ENCODE assay signal across 8 cellular contexts in the genomic region with DNA sequence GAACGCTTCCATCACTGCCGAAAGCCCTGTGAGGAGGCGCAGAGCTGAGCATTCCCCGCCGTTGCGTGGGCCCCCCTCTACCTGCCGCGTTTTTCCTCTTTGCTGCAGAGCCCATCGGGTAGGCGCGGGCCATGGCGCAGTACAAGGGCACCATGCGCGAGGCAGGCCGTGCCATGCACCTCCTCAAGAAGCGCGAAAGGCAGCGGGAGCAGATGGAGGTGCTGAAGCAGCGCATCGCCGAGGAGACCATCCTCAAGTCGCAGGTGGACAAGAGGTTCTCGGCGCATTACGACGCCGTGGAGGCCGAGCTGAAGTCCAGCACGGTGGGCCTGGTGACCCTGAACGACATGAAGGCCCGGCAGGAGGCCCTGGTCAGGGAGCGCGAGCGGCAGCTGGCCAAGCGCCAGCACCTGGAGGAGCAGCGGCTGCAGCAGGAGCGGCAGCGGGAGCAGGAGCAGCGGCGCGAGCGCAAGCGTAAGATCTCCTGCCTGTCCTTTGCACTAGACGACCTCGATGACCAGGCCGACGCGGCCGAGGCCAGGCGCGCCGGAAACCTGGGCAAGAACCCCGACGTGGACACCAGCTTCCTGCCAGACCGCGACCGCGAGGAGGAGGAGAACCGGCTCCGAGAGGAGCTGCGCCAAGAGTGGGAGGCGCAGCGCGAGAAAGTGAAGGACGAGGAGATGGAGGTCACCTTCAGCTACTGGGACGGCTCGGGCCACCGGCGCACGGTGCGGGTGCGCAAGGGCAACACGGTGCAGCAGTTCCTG. TPM values are rescaled to one million over a fixed set of nuclear protein-coding genes. Genes with fewer than 3 reads are reported as not detected.
DNase-seq lines count a peak whose midpoint lies in the region; ATAC-seq and TF ChIP-seq lines count a peak whose summit lies in the region.

No MANE protein-coding gene starts in this region.

- H3K9me3 Mint-ChIP-seq in activated naive CD4-positive, alpha-beta T cell treated with anti-CD3 and anti-CD28 coated beads for 36 hours: no peaks in the 10 kb centered on the region

- intact Hi-C loops in activated naive CD4-positive, alpha-beta T cell treated with anti-CD3 and anti-CD28 coated beads for 36 hours (cut with micrococcal nuclease): loop anchor here (1.0 to 5.0 kb wide), 9 partner anchors 17 to 306 kb away; a partner anchor contains a TSS
- intact Hi-C loops in body of pancreas (cut with DNase I): no loop called here
- intact Hi-C loops in left colon (cut with DNase I, micrococcal nuclease): no loop called here
- intact Hi-C loops in testis (cut with DNase I; ENCODE audit: low total_unique reads): no loop called here

- H3K9me3 ChIP-seq in body of pancreas (no peaks in the 10 kb centered on the region), testis (no peaks in the 10 kb centered on the region)

- H3K27ac ChIP-seq in body of pancreas (peak overlapping the region; percentile 26 to 82 (median 76)), testis (no peak overlapping the region)

- WGBS in body of pancreas, 2 donors: 53 to 80% methylated on average over 61 to 73 of the region's 73 CpGs
- WGBS in testis, 2 donors: 56 to 59% methylated on average over 26 to 73 of the region's 73 CpGs

- peaks cover 28% of the 10 kb centered on the region for H3K4me1 Mint-ChIP-seq in activated naive CD4-positive, alpha-beta T cell treated with anti-CD3 and anti-CD28 coated beads for 36 hours (ENCODE audit: low read depth)

- H3K27ac Mint-ChIP-seq in activated naive CD4-positive, alpha-beta T cell treated with anti-CD3 and anti-CD28 coated beads for 36 hours: peak overlapping the region; percentile 60

- H3K36me3 ChIP-seq in body of pancreas (replicated peaks in 1 of 2; ENCODE audit: insufficient read depth in 1 of 2, low read depth in 2 of 2) (no peaks in the 10 kb centered on the region), testis (ENCODE audit: low read depth, missing control alignments) (no peaks in the 10 kb centered on the region)

- H3K4me1 ChIP-seq in body of pancreas (peaks cover 13% of the 10 kb centered on the region), testis (peaks cover 4% of the 10 kb centered on the region)

- H3K27me3 Mint-ChIP-seq in activated naive CD4-positive, alpha-beta T cell treated with anti-CD3 and anti-CD28 coated beads for 36 hours (ENCODE audit: low read depth): no peaks in the 10 kb centered on the region

- ATAC-seq in body of pancreas (peak; percentile 5), left colon (peak; percentile 7), HG02840 (IDR thresholded peaks at IDR 0.05; ENCODE audit: low FRiP score, unreplicated experiment) (no peak), HG03457 (IDR thresholded peaks at IDR 0.05; ENCODE audit: unreplicated experiment) (no peak)

- peak; percentile 15 for DNase-seq in activated naive CD4-positive, alpha-beta T cell treated with anti-CD3 and anti-CD28 coated beads for 36 hours
- no peak for DNase-seq in activated naive CD4-positive, alpha-beta T cell treated with Interleukin-2 at 50 U/mL for 16 hours
- DNase-seq in body of pancreas (peak; percentile 31 to 57 (median 50)), left colon (peak in 1 of 2 donors; percentile 30), testis (peak; percentile 35), NCI-H128 (lab: John Stamatoyannopoulos, UW; ENCODE audit: unreplicated experiment) (no peak)

- H3K36me3 Mint-ChIP-seq in activated naive CD4-positive, alpha-beta T cell treated with anti-CD3 and anti-CD28 coated beads for 36 hours (ENCODE audit: low read depth): peaks cover 2% of the 10 kb centered on the region

- no peak for TF ChIP-seq POLR2A in body of pancreas (IDR thresholded peaks at IDR 0.05)
- no peak for TF ChIP-seq POLR2A in testis (IDR thresholded peaks at IDR 0.05)

- H3K27me3 ChIP-seq in body of pancreas: no peaks in the 10 kb centered on the region
- no peaks in the 10 kb centered on the region for H3K27me3 ChIP-seq in testis

- no peak for TF ChIP-seq CTCF in body of pancreas (IDR thresholded peaks at IDR 0.05)
- TF ChIP-seq CTCF in testis (IDR thresholded peaks at IDR 0.05): no peak

- H3K4me3 ChIP-seq in body of pancreas (peak overlapping the region; percentile 19), testis (peak overlapping the region; percentile 59 to 65)

- CTCF ChIA-PET in activated naive CD4-positive, alpha-beta T cell treated with anti-CD3 and anti-CD28 coated beads for 36 hours (lab: Charles Lee): interaction anchor here (0.6 to 3.5 kb wide), 20 partner anchors 9 to 306 kb away, joined by 3 to 43 read pairs (median 6); no protein-coding TSS in a partner anchor

- H3K4me3 Mint-ChIP-seq in activated naive CD4-positive, alpha-beta T cell treated with anti-CD3 and anti-CD28 coated beads for 36 hours: peak overlapping the region; percentile 71

RNA-seq across cellular contexts. Expression of a gene that starts 0.7 kb away (rescaled TPM):
- 1 to 10 TPM; 4.4 to 5.1 TPM for total RNA-seq in activated naive CD4-positive, alpha-beta T cell treated with anti-CD3 and anti-CD28 coated beads for 36 hours
- total RNA-seq in body of pancreas (10 to 100 TPM in 1 of 2 donors, 1 to 10 TPM in 1; 9.9 to 15.6 TPM), left colon (1 to 10 TPM; 2.7 to 5.1 TPM), testis (10 to 100 TPM; 27.4 to 38.6 TPM)
- 24.5 TPM for polyA plus RNA-seq in testis (ENCODE audit: insufficient read depth, low read depth, low replicate concordance)

Comparison
In these comparisons a context has a peak if more than half of its experiments do, and no peak if none do; other contexts are left out.
1. DNase-seq: peak in activated naive CD4-positive, alpha-beta T cell treated with anti-CD3 and anti-CD28 coated beads for 36 hours (single experiment), body of pancreas (4 of 4) and testis (single experiment); none in activated naive CD4-positive, alpha-beta T cell treated with Interleukin-2 at 50 U/mL for 16 hours (single experiment) and NCI-H128 (single experiment).
2. ATAC-seq: peak in body of pancreas (single experiment) and left colon (single experiment); none in HG02840 (single experiment) and HG03457 (single experiment).
3. H3K27ac ChIP-seq: peak in body of pancreas (4 of 4); none in testis (0 of 2).